In the genomic region with DNA sequence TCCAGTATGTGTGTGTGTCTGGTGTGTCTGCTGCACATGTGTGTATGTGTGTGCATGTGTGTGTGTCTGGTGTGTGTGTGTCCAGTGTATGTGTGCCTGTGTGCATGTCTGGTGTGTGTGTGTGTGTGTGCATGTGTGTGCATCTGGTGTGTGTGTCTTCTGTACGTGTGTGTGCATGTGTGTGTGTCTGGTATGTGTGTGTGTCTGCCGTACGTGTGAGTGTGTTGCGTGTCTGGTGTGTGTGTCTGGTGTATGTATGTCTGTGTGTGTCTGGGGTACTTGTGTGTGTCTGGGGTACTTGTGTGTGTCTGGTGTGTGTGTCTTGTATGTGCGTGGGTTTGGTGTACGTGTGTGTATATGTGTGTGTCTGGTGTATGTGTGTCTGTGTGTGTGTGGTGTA, we compare ENCODE assay signal across 30 cellular contexts.
"Had no signal": no experiment of that assay in that cellular context is flagged by ENCODE, and none has a peak within 500 bp of the region (broad histone marks: within the 10 kb centered on the region; RNA-seq: fewer than 3 reads in every experiment).

No MANE protein-coding gene starts in this region.

- H3K36me3 ChIP-seq: esophagus muscularis mucosa, gastroesophageal sphincter, heart left ventricle, neural progenitor cell, ovary, thoracic aorta, tibial nerve had no signal

- H3K36me3 Mint-ChIP-seq: memory B cell; mesothelial cell of epicardium; naive B cell; neural progenitor cell; stimulated activated naive B cell treated with anti-CD40 and anti-IgM and Interleukin-4, amounts not matched to agents 10 μg/mL and 1 μg/mL and 100 μg/mL, for 72 hours had no signal

- H3K4me3 Mint-ChIP-seq: memory B cell; mesothelial cell of epicardium; naive B cell; nephron; neural progenitor cell; stimulated activated naive B cell treated with anti-CD40 and anti-IgM and Interleukin-4, amounts not matched to agents 10 μg/mL and 1 μg/mL and 100 μg/mL, for 72 hours; stimulated activated naive CD8-positive, alpha-beta T cell treated with anti-CD3 and anti-CD28 coated beads, Interleukin-15, Interleukin-2, amounts not matched to agents 100 ng/mL and 50 ng/mL, for 24 hours had no signal

- DNase-seq: dermis blood vessel endothelial cell; effector memory CD4-positive, alpha-beta T cell; foreskin keratinocyte; heart left ventricle; kidney; mucosa of descending colon; naive B cell; nucleus accumbens; ovary; posterior cingulate gyrus; psoas muscle; right cardiac atrium; small intestine; stimulated activated CD4-positive, alpha-beta T cell treated with anti-CD3 and anti-CD28 coated beads, Interleukin-15, amount 100 ng/mL, for 24 hours; stimulated activated CD4-positive, alpha-beta T cell treated with anti-CD3 and anti-CD28 coated beads, Interleukin-2, amount 100 ng/mL, for 48 hours; stimulated activated naive B cell treated with anti-CD40 and anti-IgM and Interleukin-4, amounts not matched to agents 10 μg/mL and 1 μg/mL and 100 μg/mL, for 72 hours had no signal

- H3K27me3 Mint-ChIP-seq: memory B cell; naive B cell; stimulated activated naive CD8-positive, alpha-beta T cell treated with anti-CD3 and anti-CD28 coated beads, Interleukin-15, Interleukin-2, amounts not matched to agents 100 ng/mL and 50 ng/mL, for 24 hours had no signal

- FAIRE-seq: endothelial cell of umbilical vein, kidney, small intestine had no signal

- H3K4me3 ChIP-seq: coronary artery, esophagus muscularis mucosa, gastroesophageal sphincter, heart left ventricle, hepatocyte, lung, mucosa of descending colon, neural progenitor cell, ovary, psoas muscle, thoracic aorta, tibial nerve had no signal

- H3K79me2 ChIP-seq: hepatocyte had no signal

- H3K4me2 ChIP-seq: hepatocyte, neural progenitor cell had no signal

- H3K27ac ChIP-seq: coronary artery, esophagus muscularis mucosa, foreskin keratinocyte, gastroesophageal sphincter, heart left ventricle, hepatocyte, neural progenitor cell, ovary, psoas muscle, thoracic aorta, tibial nerve had no signal

- H3K9me3 Mint-ChIP-seq: memory B cell; mesothelial cell of epicardium; naive B cell; nephron; neural progenitor cell; stimulated activated naive B cell treated with anti-CD40 and anti-IgM and Interleukin-4, amounts not matched to agents 10 μg/mL and 1 μg/mL and 100 μg/mL, for 72 hours; stimulated activated naive CD8-positive, alpha-beta T cell treated with anti-CD3 and anti-CD28 coated beads, Interleukin-15, Interleukin-2, amounts not matched to agents 100 ng/mL and 50 ng/mL, for 24 hours had no signal

- H3K9me3 ChIP-seq: esophagus muscularis mucosa, gastroesophageal sphincter, heart left ventricle, mucosa of descending colon, ovary, psoas muscle, thoracic aorta, tibial nerve had no signal

- H3K27ac Mint-ChIP-seq: memory B cell; mesothelial cell of epicardium; naive B cell; nephron; neural progenitor cell; stimulated activated naive B cell treated with anti-CD40 and anti-IgM and Interleukin-4, amounts not matched to agents 10 μg/mL and 1 μg/mL and 100 μg/mL, for 72 hours; stimulated activated naive CD8-positive, alpha-beta T cell treated with anti-CD3 and anti-CD28 coated beads, Interleukin-15, Interleukin-2, amounts not matched to agents 100 ng/mL and 50 ng/mL, for 24 hours had no signal

- H3K27me3 ChIP-seq: foreskin keratinocyte, hepatocyte, neural progenitor cell, ovary, tibial nerve had no signal

- ATAC-seq: foreskin keratinocyte; gastroesophageal sphincter; heart left ventricle; left lobe of liver; mucosa of descending colon; psoas muscle; right cardiac atrium; stimulated activated naive B cell treated with anti-CD40 and anti-IgM and Interleukin-4, amounts not matched to agents 10 μg/mL and 1 μg/mL and 100 μg/mL, for 72 hours had no signal

- H3K4me1 ChIP-seq: esophagus muscularis mucosa, foreskin keratinocyte, gastroesophageal sphincter, heart left ventricle, psoas muscle, tibial nerve had no signal

- H2AFZ ChIP-seq: hepatocyte, neural progenitor cell had no signal

- H3K4me1 Mint-ChIP-seq: memory B cell, mesothelial cell of epicardium, neural progenitor cell had no signal

- H3K9ac ChIP-seq: neural progenitor cell had no signal
